ENCODE assay signal across 1 cellular context in the genomic region with DNA sequence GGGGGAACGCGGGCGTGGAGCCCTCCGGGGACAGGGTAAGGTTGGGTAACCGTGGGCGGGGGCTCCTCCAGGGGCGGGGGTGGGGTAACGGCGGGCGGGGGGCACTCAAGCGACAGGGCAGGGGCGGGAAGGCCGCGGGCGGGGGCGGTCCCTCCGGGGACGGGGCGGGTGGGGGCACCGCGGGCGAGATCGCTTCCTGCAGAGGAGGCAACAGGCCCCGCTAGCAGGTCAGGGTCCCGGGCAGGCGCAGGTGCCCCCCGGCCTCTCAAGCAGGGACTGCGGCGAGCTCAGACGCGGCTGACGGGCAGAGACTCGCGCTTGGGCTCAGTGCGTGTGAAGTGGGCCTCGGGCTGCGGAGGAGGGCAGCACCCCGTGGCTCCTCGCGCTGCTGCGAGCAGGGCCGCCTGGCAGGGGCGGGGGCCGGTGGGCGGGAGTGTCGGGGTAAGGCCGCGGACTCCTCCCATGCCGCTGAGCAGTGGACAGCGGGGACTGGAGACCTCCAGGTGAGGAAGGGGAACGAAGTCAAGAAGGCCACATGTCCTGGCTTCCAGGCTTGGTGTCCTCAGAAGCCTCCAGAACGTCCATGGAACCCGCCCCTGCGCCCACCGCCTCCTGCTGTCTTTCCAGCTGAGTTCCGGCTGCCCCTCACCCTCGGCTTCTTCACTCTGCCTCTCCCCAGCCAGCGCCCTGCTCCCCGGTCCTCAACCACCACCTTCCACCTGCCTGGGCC.
A peak's percentile ranks its signal among the peaks of the same experiment; 100 is the strongest.
TF ChIP-seq lines count a peak whose summit lies in the region.

No MANE protein-coding gene starts in this region.

TF ChIP-seq in HepG2, 621 proteins besides CTCF, POLR2A, EP300 and RAD21 (continued from another document and continues in another):
- TF ChIP-seq, protein P1, sequence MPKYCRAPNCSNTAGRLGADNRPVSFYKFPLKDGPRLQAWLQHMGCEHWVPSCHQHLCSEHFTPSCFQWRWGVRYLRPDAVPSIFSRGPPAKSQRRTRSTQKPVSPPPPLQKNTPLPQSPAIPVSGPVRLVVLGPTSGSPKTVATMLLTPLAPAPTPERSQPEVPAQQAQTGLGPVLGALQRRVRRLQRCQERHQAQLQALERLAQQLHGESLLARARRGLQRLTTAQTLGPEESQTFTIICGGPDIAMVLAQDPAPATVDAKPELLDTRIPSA (CRISPR knock-in tag; IDR thresholded peaks at IDR 0.05; ENCODE audit: borderline replicate concordance): no peak
- TF ChIP-seq POGZ (CRISPR knock-in tag; IDR thresholded peaks at IDR 0.05) (0 out of 2 replicates have a peak, but pooled peaks have one; percentile 46), SALL1 (CRISPR knock-in tag; IDR thresholded peaks at IDR 0.05) (0 out of 2 replicates have a peak, but pooled peaks have one; percentile 6), ZNF883 (CRISPR knock-in tag; IDR thresholded peaks at IDR 0.05; ENCODE audit: not compliant biosample characterization) (peak; percentile 61), AKAP8 (CRISPR knock-in tag; IDR thresholded peaks at IDR 0.05) (peak; percentile 76; the same call in 1 of the 2 replicates), REXO4 (CRISPR knock-in tag; IDR thresholded peaks at IDR 0.05; ENCODE audit: borderline replicate concordance) (peak; percentile 57; the same call in 1 of the 2 replicates), ZBTB42 (CRISPR knock-in tag; IDR thresholded peaks at IDR 0.05) (peak; percentile 34; the same call in 1 of the 2 replicates), ETV5 (CRISPR knock-in tag; IDR thresholded peaks at IDR 0.05; ENCODE audit: borderline replicate concordance) (0 out of 2 replicates have a peak, but pooled peaks have one; percentile 26), ZNF687 (CRISPR knock-in tag; IDR thresholded peaks at IDR 0.05) (peak; percentile 89), SRSF9 (IDR thresholded peaks at IDR 0.05; ENCODE audit: borderline replicate concordance, insufficient read depth, low read depth, low read length, poor library complexity, severe bottlenecking) (no peak), ZNF496 (CRISPR knock-in tag; IDR thresholded peaks at IDR 0.05; ENCODE audit: insufficient replicate concordance) (no peak), ZNF468 (CRISPR knock-in tag; IDR thresholded peaks at IDR 0.05) (no peak), GZF1 (CRISPR knock-in tag; IDR thresholded peaks at IDR 0.05) (0 out of 2 replicates have a peak, but pooled peaks have one; percentile 33), TCF12 (IDR thresholded peaks at IDR 0.05) (no peak), TCF12 (CRISPR knock-in tag; IDR thresholded peaks at IDR 0.05) (no peak), HMG20B (CRISPR knock-in tag; conservative IDR thresholded peaks at IDR 0.05) (no peak), MXI1 (IDR thresholded peaks at IDR 0.05; ENCODE audit: borderline replicate concordance, low read depth, low read length) (peak; percentile 7; the same call in 1 of the 3 replicates), KLF13 (CRISPR knock-in tag; IDR thresholded peaks at IDR 0.05) (peak; percentile 89), NFKBIZ (CRISPR knock-in tag; IDR thresholded peaks at IDR 0.05) (0 out of 2 replicates have a peak, but pooled peaks have one; percentile 36), ZNF597 (CRISPR knock-in tag; IDR thresholded peaks at IDR 0.05) (no peak), HOXA5 (CRISPR knock-in tag; IDR thresholded peaks at IDR 0.05) (no peak), FOXC1 (CRISPR knock-in tag; IDR thresholded peaks at IDR 0.05; ENCODE audit: borderline replicate concordance) (peak; percentile 63; the same call in 1 of the 2 replicates), PAXIP1 (CRISPR knock-in tag; conservative IDR thresholded peaks at IDR 0.05) (peak; percentile 6; the same call in 1 of the 2 replicates), CAMTA2 (CRISPR knock-in tag; IDR thresholded peaks at IDR 0.05; ENCODE audit: borderline replicate concordance) (0 out of 2 replicates have a peak, but pooled peaks have one; percentile 31), ZGPAT (CRISPR knock-in tag; IDR thresholded peaks at IDR 0.05) (peak; percentile 55; the same call in 1 of the 2 replicates), ZFP41 (CRISPR knock-in tag; IDR thresholded peaks at IDR 0.05; ENCODE audit: borderline replicate concordance) (no peak), RBM22 (optimal IDR thresholded peaks at IDR 0.05; ENCODE audit: low read length) (no peak), ZNF333 (CRISPR knock-in tag; IDR thresholded peaks at IDR 0.05; ENCODE audit: borderline replicate concordance) (peak; percentile 86; the same call in 1 of the 2 replicates), REPIN1 (CRISPR knock-in tag; IDR thresholded peaks at IDR 0.05; ENCODE audit: borderline replicate concordance, low read depth) (0 out of 2 replicates have a peak, but pooled peaks have one; percentile 18), ZNF331 (CRISPR knock-in tag; IDR thresholded peaks at IDR 0.05) (no peak), ZNF547 (CRISPR knock-in tag; IDR thresholded peaks at IDR 0.05) (no peak), HDAC1 (CRISPR knock-in tag; IDR thresholded peaks at IDR 0.05) (peak; percentile 86)
- TF ChIP-seq, protein P2, sequence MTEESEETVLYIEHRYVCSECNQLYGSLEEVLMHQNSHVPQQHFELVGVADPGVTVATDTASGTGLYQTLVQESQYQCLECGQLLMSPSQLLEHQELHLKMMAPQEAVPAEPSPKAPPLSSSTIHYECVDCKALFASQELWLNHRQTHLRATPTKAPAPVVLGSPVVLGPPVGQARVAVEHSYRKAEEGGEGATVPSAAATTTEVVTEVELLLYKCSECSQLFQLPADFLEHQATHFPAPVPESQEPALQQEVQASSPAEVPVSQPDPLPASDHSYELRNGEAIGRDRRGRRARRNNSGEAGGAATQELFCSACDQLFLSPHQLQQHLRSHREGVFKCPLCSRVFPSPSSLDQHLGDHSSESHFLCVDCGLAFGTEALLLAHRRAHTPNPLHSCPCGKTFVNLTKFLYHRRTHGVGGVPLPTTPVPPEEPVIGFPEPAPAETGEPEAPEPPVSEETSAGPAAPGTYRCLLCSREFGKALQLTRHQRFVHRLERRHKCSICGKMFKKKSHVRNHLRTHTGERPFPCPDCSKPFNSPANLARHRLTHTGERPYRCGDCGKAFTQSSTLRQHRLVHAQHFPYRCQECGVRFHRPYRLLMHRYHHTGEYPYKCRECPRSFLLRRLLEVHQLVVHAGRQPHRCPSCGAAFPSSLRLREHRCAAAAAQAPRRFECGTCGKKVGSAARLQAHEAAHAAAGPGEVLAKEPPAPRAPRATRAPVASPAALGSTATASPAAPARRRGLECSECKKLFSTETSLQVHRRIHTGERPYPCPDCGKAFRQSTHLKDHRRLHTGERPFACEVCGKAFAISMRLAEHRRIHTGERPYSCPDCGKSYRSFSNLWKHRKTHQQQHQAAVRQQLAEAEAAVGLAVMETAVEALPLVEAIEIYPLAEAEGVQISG (CRISPR knock-in tag; IDR thresholded peaks at IDR 0.05): 0 out of 2 replicates have a peak, but pooled peaks have one; percentile 6
- TF ChIP-seq, protein P3, sequence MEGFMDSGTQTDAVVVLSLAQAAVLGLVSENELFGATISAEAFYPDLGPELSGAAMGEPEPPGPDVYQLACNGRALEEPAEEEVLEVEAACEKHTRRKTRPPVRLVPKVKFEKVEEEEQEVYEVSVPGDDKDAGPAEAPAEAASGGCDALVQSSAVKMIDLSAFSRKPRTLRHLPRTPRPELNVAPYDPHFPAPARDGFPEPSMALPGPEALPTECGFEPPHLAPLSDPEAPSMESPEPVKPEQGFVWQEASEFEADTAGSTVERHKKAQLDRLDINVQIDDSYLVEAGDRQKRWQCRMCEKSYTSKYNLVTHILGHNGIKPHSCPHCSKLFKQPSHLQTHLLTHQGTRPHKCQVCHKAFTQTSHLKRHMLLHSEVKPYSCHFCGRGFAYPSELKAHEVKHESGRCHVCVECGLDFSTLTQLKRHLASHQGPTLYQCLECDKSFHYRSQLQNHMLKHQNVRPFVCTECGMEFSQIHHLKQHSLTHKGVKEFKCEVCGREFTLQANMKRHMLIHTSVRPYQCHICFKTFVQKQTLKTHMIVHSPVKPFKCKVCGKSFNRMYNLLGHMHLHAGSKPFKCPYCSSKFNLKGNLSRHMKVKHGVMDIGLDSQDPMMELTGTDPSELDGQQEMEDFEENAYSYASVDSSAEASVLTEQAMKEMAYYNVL (CRISPR knock-in tag; IDR thresholded peaks at IDR 0.05; ENCODE audit: borderline replicate concordance): peak; percentile 73
- TF ChIP-seq, protein P4, sequence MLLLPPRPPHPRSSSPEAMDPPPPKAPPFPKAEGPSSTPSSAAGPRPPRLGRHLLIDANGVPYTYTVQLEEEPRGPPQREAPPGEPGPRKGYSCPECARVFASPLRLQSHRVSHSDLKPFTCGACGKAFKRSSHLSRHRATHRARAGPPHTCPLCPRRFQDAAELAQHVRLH (CRISPR knock-in tag; IDR thresholded peaks at IDR 0.05; ENCODE audit: borderline replicate concordance, low read depth): no peak
